17 cellular contexts compared by ENCODE assay signal in the genomic region with DNA sequence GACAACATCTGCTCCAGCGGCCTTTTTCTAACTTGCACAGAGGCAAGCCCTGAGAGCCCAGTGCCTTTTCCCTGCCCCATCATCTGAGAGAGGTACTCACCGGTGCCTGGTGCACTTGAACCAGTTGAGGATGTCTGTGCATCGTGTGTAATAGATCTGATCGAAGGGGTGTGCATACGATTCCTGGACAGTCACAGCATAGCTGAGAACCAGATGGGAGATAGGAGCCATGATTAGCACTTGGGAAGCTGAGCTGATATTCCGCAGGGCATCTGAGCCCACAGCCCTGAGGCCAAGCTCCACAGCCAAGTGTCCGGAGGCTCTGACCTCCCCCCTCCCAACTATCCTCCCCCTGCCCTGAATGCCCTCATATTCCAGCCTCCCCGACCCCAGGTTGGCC.
"Had no signal": no experiment of that assay in that cellular context is flagged by ENCODE, and none has a peak within 500 bp of the region (broad histone marks: within the 10 kb centered on the region; RNA-seq: fewer than 3 reads in every experiment).

No MANE protein-coding gene starts in this region.

- ATAC-seq: HepG2 had no signal

- H3K36me3 ChIP-seq: MG63 had no signal

- DNase-seq: IMR-90, Karpas-422, KG1, MG63, NCI-H1092, NCI-H1105 treated with DMSO at 0.1 percent for 48 hours, NCI-H1417 treated with DMSO at 0.1 percent for 48 hours, NCI-H1694 treated with DMSO at 0.1 percent for 48 hours, NCI-H1930, NCI-H2107, NCI-H446 treated with DMSO at 0.1 percent for 48 hours, NCI-H510A treated with DMSO at 0.1 percent for 48 hours, NCI-H69, NCI-H774, RPMI8226, SHP77 had no signal

- H3K9me3 ChIP-seq: MG63 had no signal

- H3K4me3 ChIP-seq: MG63 had no signal

- H3K27me3 ChIP-seq: MG63 had no signal
